In the genomic region with DNA sequence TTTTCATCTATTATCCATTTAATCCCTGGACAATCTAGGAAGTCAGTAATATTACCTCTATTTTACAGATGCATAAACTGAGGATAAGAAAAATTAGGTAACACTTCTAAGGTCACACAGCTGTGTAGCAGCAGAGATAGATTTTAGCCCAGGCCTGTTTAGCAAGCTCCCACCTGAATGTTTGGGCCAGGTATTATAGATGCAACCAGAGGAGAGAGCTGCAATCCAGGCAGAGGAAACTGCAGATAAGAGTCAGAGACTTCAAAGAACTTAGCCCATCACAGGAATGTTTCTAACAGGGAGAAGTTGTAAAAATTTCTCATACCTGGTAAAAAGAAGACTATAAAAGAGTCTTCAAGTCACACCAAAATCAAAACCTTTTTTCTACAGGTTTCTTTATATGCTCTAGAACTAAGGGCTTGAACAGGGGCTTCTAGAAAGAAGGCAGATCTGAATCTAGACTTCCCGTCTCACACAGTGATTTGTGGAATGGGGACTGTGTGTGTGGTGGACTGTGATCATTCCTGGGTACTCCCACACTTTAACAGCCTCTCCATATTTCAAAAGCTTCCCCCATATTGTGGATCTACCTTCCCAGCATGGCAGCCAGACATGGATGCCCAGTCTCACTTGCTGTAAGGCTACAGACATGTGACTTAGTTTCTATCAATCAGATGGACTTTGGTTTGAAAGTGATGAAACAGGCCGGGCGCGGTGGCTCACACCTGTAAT, we compare ENCODE assay signal across 27 cellular contexts.
A peak's percentile ranks its signal among the peaks of the same experiment; 100 is the strongest.
DNase-seq lines count a peak whose midpoint lies in the region; ATAC-seq, FAIRE-seq and TF ChIP-seq lines count a peak whose summit lies in the region.
"Had no signal": no experiment of that assay in that cellular context is flagged by ENCODE, and none has a peak within 500 bp of the region (broad histone marks: within the 10 kb centered on the region; RNA-seq: fewer than 3 reads in every experiment).

No MANE protein-coding gene starts in this region.

- H3K4me1 Mint-ChIP-seq in GM23338: peaks cover 45% of the 10 kb centered on the region
- H3K4me1 Mint-ChIP-seq in neural progenitor cell: peaks cover 64% of the 10 kb centered on the region
- H3K4me1 Mint-ChIP-seq in activated naive CD8-positive, alpha-beta T cell treated with anti-CD3 and anti-CD28 coated beads, Interleukin-2, amount 50 U/mL, for 24 hours: no peaks in the 10 kb centered on the region
- H3K4me1 Mint-ChIP-seq: CD14-positive monocyte; CD8-positive, alpha-beta memory T cell had no signal

- no peak overlapping the region for H2AK5ac ChIP-seq in H1 (ENCODE audit: low read depth, low read length)

- CTCF ChIA-PET in H1 (lab: Charles Lee; ENCODE audit: partially characterized antibody): interaction anchor here (0.8 to 2.2 kb wide), 4 partner anchors 9 to 83 kb away, joined by 3 to 7 read pairs (median 4); no protein-coding TSS in a partner anchor

- H3K9ac ChIP-seq in H1 (replicated peaks in 1 of 4; ENCODE audit: extremely low read depth in 1 of 4, low read depth in 3 of 4, low read length in 3 of 4) (no peak overlapping the region), kidney (ENCODE audit: low read length in 2 of 2) (no peak overlapping the region), neural progenitor cell (no peak overlapping the region)
- H3K9ac ChIP-seq: BLaER1 treated with 17β-estradiol and CSF1 and Interleukin-3, amounts not matched to agents 10 nM and 100 nM; GM23248 had no signal

- H3K9me3 ChIP-seq in H1 (ENCODE audit: insufficient read depth in 2 of 2, low read depth in 1 of 2, low read length in 1 of 2) (no peaks in the 10 kb centered on the region), kidney (ENCODE audit: control insufficient read depth in 1 of 2, low read length in 2 of 2) (no peaks in the 10 kb centered on the region), neural progenitor cell (ENCODE audit: low read depth) (no peaks in the 10 kb centered on the region), mucosa of descending colon (no peaks in the 10 kb centered on the region)
- H3K9me3 ChIP-seq: A549, BE2C, HAP-1 had no signal

- no peak overlapping the region for H3K14ac ChIP-seq in H1 (ENCODE audit: insufficient read length)

- H3K4ac ChIP-seq in H1 (replicated peaks; ENCODE audit: insufficient read length, low read depth, low read length): no peak overlapping the region

- no peak overlapping the region for H3K18ac ChIP-seq in H1 (ENCODE audit: extremely low read depth, low read length)

- no peak overlapping the region for H3K27ac ChIP-seq in GM23338 (ENCODE audit: low read depth)
- no peak overlapping the region for H3K27ac ChIP-seq in H1 (ENCODE audit: low read depth, low read length)
- H3K27ac ChIP-seq in kidney (ENCODE audit: low read depth in 2 of 2, low read length in 2 of 2): no peak overlapping the region
- no peak overlapping the region for H3K27ac ChIP-seq in neural progenitor cell
- H3K27ac ChIP-seq: A549; BLaER1 treated with 17β-estradiol and CSF1 and Interleukin-3, amounts not matched to agents 10 nM and 100 nM; GM23248 had no signal

- H4K91ac ChIP-seq in H1 (replicated peaks; ENCODE audit: insufficient read length, low read length): no peak overlapping the region

- no peak for FAIRE-seq in H1 (lab: Jason Lieb, UNC)
- no peak for FAIRE-seq in kidney (lab: Jason Lieb, UNC)
- FAIRE-seq: A549, GM12891, GM18507, H54 had no signal

- peaks cover 53% of the 10 kb centered on the region for H3F3A ChIP-seq in GM23338 (replicated peaks; ENCODE audit: low read depth)
- peaks cover 34% of the 10 kb centered on the region for H3F3A ChIP-seq in neural progenitor cell (ENCODE audit: low read depth)

- H3K9me3 Mint-ChIP-seq in GM23338 (peaks cover 11% of the 10 kb centered on the region), neural progenitor cell (peaks cover 16% of the 10 kb centered on the region)
- H3K9me3 Mint-ChIP-seq in activated naive CD8-positive, alpha-beta T cell treated with anti-CD3 and anti-CD28 coated beads, Interleukin-2, amount 50 U/mL, for 24 hours: no peaks in the 10 kb centered on the region
- H3K9me3 Mint-ChIP-seq: CD4-positive, alpha-beta T cell; CD8-positive, alpha-beta memory T cell; HFFc6 had no signal

- no peak overlapping the region for H2BK20ac ChIP-seq in H1 (ENCODE audit: low read length)

- peak overlapping the region; percentile 56 for H2BK120ac ChIP-seq in H1 (replicated peaks; ENCODE audit: low read depth, low read length)

- H2BK5ac ChIP-seq in H1 (ENCODE audit: low read depth, low read length): no peak overlapping the region

- peak overlapping the region; percentile 18; the same call in 1 of the 2 replicates for H3K27ac Mint-ChIP-seq in GM23338
- peak overlapping the region; percentile 80 for H3K27ac Mint-ChIP-seq in neural progenitor cell
- H3K27ac Mint-ChIP-seq in activated naive CD8-positive, alpha-beta T cell treated with anti-CD3 and anti-CD28 coated beads, Interleukin-2, amount 50 U/mL, for 24 hours: no peak overlapping the region
- H3K27ac Mint-ChIP-seq: CD14-positive monocyte; CD4-positive, alpha-beta T cell; CD8-positive, alpha-beta memory T cell; HFFc6 had no signal

- no peak for DNase-seq in GM23338 (ENCODE audit: low spot score)
- no peak for DNase-seq in H1 (ENCODE audit: low read depth in 1 of 2, low spot score in 2 of 2)
- DNase-seq in kidney: peak; percentile 15
- DNase-seq in neural progenitor cell (ENCODE audit: low spot score): no peak
- DNase-seq in occipital lobe (lab: John Stamatoyannopoulos, UW): no peak
- DNase-seq in mucosa of descending colon: no peak
- DNase-seq in activated naive CD8-positive, alpha-beta T cell treated with anti-CD3 and anti-CD28 coated beads, Interleukin-2, amount 50 U/mL, for 24 hours: no peak
- DNase-seq: 8988T; ACHN; AML-193; BE2C; Calu3; CD4-positive, alpha-beta T cell; CD8-positive, alpha-beta memory T cell; DMS53; DMS79 treated with DMSO at 0.1 percent for 48 hours; GF-D8; GM23248; HFFc6 had no signal

- POLR2A ChIA-PET in H1 (lab: Charles Lee; ENCODE audit: partially characterized antibody): interaction anchor here (0.8 to 7.8 kb wide), 23 partner anchors 9 to 605 kb away, joined by 3 to 58 read pairs (median 4); no protein-coding TSS in a partner anchor

- H4K5ac ChIP-seq in H1 (ENCODE audit: insufficient read length, low read depth, low read length): no peak overlapping the region

- no peak overlapping the region for H4K8ac ChIP-seq in H1 (ENCODE audit: extremely low read depth, insufficient read depth, low read length)

- H3K23me2 ChIP-seq in H1 (ENCODE audit: low read depth, low read length): no peaks in the 10 kb centered on the region

- no peak for TF ChIP-seq RAD21 in H1 (IDR thresholded peaks at IDR 0.05 in 1 of 2, conservative IDR thresholded peaks at IDR 0.05 in 1 of 2; ENCODE audit: low read depth in 2 of 2, low read length in 2 of 2)

- H3K36me3 ChIP-seq in GM23338 (ENCODE audit: insufficient read depth) (peaks cover 18% of the 10 kb centered on the region), H1 (ENCODE audit: control insufficient read depth in 2 of 4, insufficient read depth in 4 of 4, low read length in 3 of 4) (peaks cover 11 to 53% (median 25%) of the 10 kb centered on the region in 4 experiments), kidney (ENCODE audit: control insufficient read depth in 1 of 2, insufficient read depth in 2 of 2, low read length in 2 of 2) (no peaks in the 10 kb centered on the region), neural progenitor cell (no peaks in the 10 kb centered on the region), mucosa of descending colon (ENCODE audit: low read depth) (no peaks in the 10 kb centered on the region)
- H3K36me3 ChIP-seq: BE2C; BLaER1 treated with 17β-estradiol and CSF1 and Interleukin-3, amounts not matched to agents 10 nM and 100 nM; HAP-1 had no signal

- no peak overlapping the region for H2BK15ac ChIP-seq in H1 (ENCODE audit: low read length)

- 95% methylated on average over 4 of the region's 4 CpGs; no CpG with 5 or more reads in 1 of the 2 experiments for WGBS in H1 (ENCODE audit: extremely low coverage in 1 of 2, insufficient coverage in 1 of 2, insufficient read length in 1 of 2, insufficient replicate concordance in 2 of 2, low coverage in 1 of 2, low lambda C conversion rate in 2 of 2, missing lambda C conversion rate in 1 of 2), 2 experiments

- no peak overlapping the region for H2BK12ac ChIP-seq in H1 (ENCODE audit: low read depth, low read length)

- H3K79me2 ChIP-seq in GM23338 (replicated peaks; ENCODE audit: insufficient read depth): no peaks in the 10 kb centered on the region
- H3K79me2 ChIP-seq in H1 (ENCODE audit: control insufficient read depth in 1 of 2, insufficient read depth in 2 of 2, low read length in 2 of 2): no peaks in the 10 kb centered on the region
- H3K79me2 ChIP-seq in neural progenitor cell (ENCODE audit: low read depth): no peaks in the 10 kb centered on the region

- peaks cover 39% of the 10 kb centered on the region for H3K4me1 ChIP-seq in GM23338 (ENCODE audit: insufficient read depth)
- peaks cover 0 to 4% (median 2%) of the 10 kb centered on the region in 4 experiments; a peak in 4 of 7 replicates for H3K4me1 ChIP-seq in H1 (replicated peaks in 1 of 4; ENCODE audit: control insufficient read depth in 3 of 4, insufficient read depth in 4 of 4, low read length in 3 of 4)
- no peaks in the 10 kb centered on the region for H3K4me1 ChIP-seq in kidney (ENCODE audit: control insufficient read depth in 1 of 2, insufficient read depth in 1 of 2, low read depth in 1 of 2, low read length in 2 of 2)
- H3K4me1 ChIP-seq in neural progenitor cell: peaks cover 34% of the 10 kb centered on the region
- H3K4me1 ChIP-seq in mucosa of descending colon (ENCODE audit: low read depth): peaks cover 4% of the 10 kb centered on the region
- H3K4me1 ChIP-seq: A549, BE2C, HAP-1 had no signal

- H3K4me2 ChIP-seq in GM23338 (no peak overlapping the region), H1 (ENCODE audit: insufficient read depth in 1 of 2, low read depth in 2 of 2, low read length in 2 of 2) (no peak overlapping the region), neural progenitor cell (no peak overlapping the region)
- H3K4me2 ChIP-seq: A549; BLaER1 treated with 17β-estradiol and CSF1 and Interleukin-3, amounts not matched to agents 10 nM and 100 nM had no signal

- H3K4me3 ChIP-seq in GM23338: no peak overlapping the region
- no peak overlapping the region for H3K4me3 ChIP-seq in H1 (ENCODE audit: extremely low read depth in 1 of 4, insufficient read depth in 2 of 4, low read depth in 3 of 4, low read length in 4 of 4)
- no peak overlapping the region for H3K4me3 ChIP-seq in kidney (ENCODE audit: low read length in 2 of 2)
- H3K4me3 ChIP-seq in neural progenitor cell: no peak overlapping the region
- no peak overlapping the region for H3K4me3 ChIP-seq in mucosa of descending colon
- H3K4me3 ChIP-seq: A549; BLaER1 treated with 17β-estradiol and CSF1 and Interleukin-3, amounts not matched to agents 10 nM and 100 nM; GM23248; HAP-1 had no signal

- H3K4me3 Mint-ChIP-seq in GM23338 (no peak overlapping the region), neural progenitor cell (no peak overlapping the region)
- no peak overlapping the region for H3K4me3 Mint-ChIP-seq in activated naive CD8-positive, alpha-beta T cell treated with anti-CD3 and anti-CD28 coated beads, Interleukin-2, amount 50 U/mL, for 24 hours
- H3K4me3 Mint-ChIP-seq: CD14-positive monocyte; CD4-positive, alpha-beta T cell; CD8-positive, alpha-beta memory T cell; HFFc6 had no signal

- H2AFZ ChIP-seq in GM23338: no peak overlapping the region
- no peak overlapping the region for H2AFZ ChIP-seq in H1 (ENCODE audit: low read length)
- no peak overlapping the region for H2AFZ ChIP-seq in neural progenitor cell (replicated peaks)
- H2AFZ ChIP-seq: GM23248 had no signal

- TF ChIP-seq EP300 in H1 (IDR thresholded peaks at IDR 0.05; ENCODE audit: borderline replicate concordance in 1 of 2, low read depth in 2 of 2, low read length in 2 of 2): no peak

- H3K36me3 Mint-ChIP-seq in GM23338 (ENCODE audit: low read depth): peaks cover 53% of the 10 kb centered on the region
- peaks cover 2% of the 10 kb centered on the region for H3K36me3 Mint-ChIP-seq in neural progenitor cell
- no peaks in the 10 kb centered on the region for H3K36me3 Mint-ChIP-seq in activated naive CD8-positive, alpha-beta T cell treated with anti-CD3 and anti-CD28 coated beads, Interleukin-2, amount 50 U/mL, for 24 hours (ENCODE audit: low read depth)
- H3K36me3 Mint-ChIP-seq: CD14-positive monocyte; CD8-positive, alpha-beta memory T cell had no signal

- peaks cover 3% of the 10 kb centered on the region; the same call in 1 of the 2 replicates for H3K79me1 ChIP-seq in H1 (ENCODE audit: low read depth, low read length)

- peaks cover 8% of the 10 kb centered on the region; the same call in 1 of the 2 replicates for H3K27me3 ChIP-seq in GM23338 (ENCODE audit: insufficient read depth)
- H3K27me3 ChIP-seq in H1 (replicated peaks in 1 of 4; ENCODE audit: control insufficient read depth in 3 of 4, extremely low read depth in 1 of 4, insufficient read depth in 3 of 4, low read length in 3 of 4): no peaks in the 10 kb centered on the region
- H3K27me3 ChIP-seq in neural progenitor cell: no peaks in the 10 kb centered on the region
- H3K27me3 ChIP-seq: BE2C; BLaER1 treated with 17β-estradiol and CSF1 and Interleukin-3, amounts not matched to agents 10 nM and 100 nM had no signal

- ATAC-seq in GM23338 (no peak), mucosa of descending colon (no peak), GM21825 (IDR thresholded peaks at IDR 0.05; ENCODE audit: unreplicated experiment) (no peak)
- ATAC-seq in activated naive CD8-positive, alpha-beta T cell treated with anti-CD3 and anti-CD28 coated beads, Interleukin-2, amount 50 U/mL, for 24 hours: no peak
- ATAC-seq: A549 had no signal

- TF ChIP-seq POLR2A in H1 (IDR thresholded peaks at IDR 0.05; ENCODE audit: control extremely low read depth in 1 of 2, low read depth in 2 of 2, low read length in 2 of 2): peak in 1 of 2 experiments; percentile 41

- intact Hi-C loops in kidney (cut with DNase I): no loop called here
- intact Hi-C loops in mucosa of descending colon (cut with DNase I, micrococcal nuclease): no loop called here

- H3K27me3 Mint-ChIP-seq in GM23338 (ENCODE audit: insufficient read depth, low read depth, poor library complexity) (peaks cover 25% of the 10 kb centered on the region), neural progenitor cell (ENCODE audit: insufficient read depth, low read depth) (peaks cover 7% of the 10 kb centered on the region)
- H3K27me3 Mint-ChIP-seq in activated naive CD8-positive, alpha-beta T cell treated with anti-CD3 and anti-CD28 coated beads, Interleukin-2, amount 50 U/mL, for 24 hours: peaks cover 2% of the 10 kb centered on the region
- H3K27me3 Mint-ChIP-seq: CD4-positive, alpha-beta T cell had no signal

- H3K9me2 ChIP-seq in GM23338 (ENCODE audit: insufficient read depth): no peaks in the 10 kb centered on the region

- H4K20me1 ChIP-seq in GM23338 (replicated peaks; ENCODE audit: insufficient read depth): peaks cover 15% of the 10 kb centered on the region
- H4K20me1 ChIP-seq in H1 (replicated peaks in 1 of 2; ENCODE audit: control insufficient read depth in 1 of 2, insufficient read depth in 2 of 2, low read length in 2 of 2): peaks cover 0 to 2% of the 10 kb centered on the region in 2 experiments
- no peaks in the 10 kb centered on the region for H4K20me1 ChIP-seq in neural progenitor cell (ENCODE audit: low read depth)
- H4K20me1 ChIP-seq: BLaER1 treated with 17β-estradiol and CSF1 and Interleukin-3, amounts not matched to agents 10 nM and 100 nM had no signal

- H3K56ac ChIP-seq in H1 (replicated peaks; ENCODE audit: insufficient read length, low read depth, low read length): no peak overlapping the region

- no peak overlapping the region for H3K23ac ChIP-seq in H1 (ENCODE audit: insufficient read length)

- TF ChIP-seq CTCF in GM23338 (conservative IDR thresholded peaks at IDR 0.05; ENCODE audit: low read depth in 2 of 2): no peak
- TF ChIP-seq CTCF in H1 (IDR thresholded peaks at IDR 0.05; ENCODE audit: control extremely low read depth in 1 of 3, insufficient read depth in 1 of 3, low read depth in 1 of 3, low read length in 3 of 3): no peak
- TF ChIP-seq CTCF in kidney (IDR thresholded peaks at IDR 0.05; ENCODE audit: borderline replicate concordance, extremely low read depth, insufficient read depth): no peak
- no peak for TF ChIP-seq CTCF in neural progenitor cell (IDR thresholded peaks at IDR 0.05)
- TF ChIP-seq CTCF in mucosa of descending colon (IDR thresholded peaks at IDR 0.05): no peak
